In the genomic region with DNA sequence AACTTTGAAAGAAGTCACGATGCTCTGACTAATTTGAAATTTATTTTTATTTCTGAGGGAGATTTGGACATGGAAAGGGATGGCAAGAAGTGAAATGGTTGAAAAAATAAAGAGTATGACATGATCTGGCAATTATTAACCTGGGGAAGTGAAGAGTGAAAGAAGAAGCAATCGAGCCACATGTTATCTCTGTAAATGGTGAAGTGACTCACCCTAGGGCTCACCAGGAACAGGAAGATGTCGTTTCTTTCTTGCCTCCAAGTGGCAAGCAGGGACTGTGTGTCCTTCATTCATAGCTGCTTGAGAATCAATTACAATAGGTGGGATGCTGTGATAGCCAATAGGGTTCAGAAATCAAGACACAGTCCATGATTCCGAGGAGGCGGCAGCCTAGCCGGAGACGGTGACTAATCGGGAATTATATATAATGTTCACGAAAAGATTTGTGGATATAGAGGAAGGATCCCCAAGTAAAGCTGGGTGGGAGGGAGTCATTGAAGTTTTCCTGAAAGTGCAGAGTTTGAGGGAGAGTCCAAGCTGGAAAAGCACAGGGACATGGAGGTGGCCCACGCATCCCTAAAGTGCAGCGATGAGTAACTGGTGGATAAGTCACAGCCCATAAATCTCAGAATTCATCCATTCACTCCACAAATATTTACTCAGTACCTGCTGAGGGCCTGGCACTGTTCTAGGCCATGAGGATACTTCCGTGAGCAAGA, we compare ENCODE assay signal across 9 cellular contexts.
A peak's percentile ranks its signal among the peaks of the same experiment; 100 is the strongest.
DNase-seq lines count a peak whose midpoint lies in the region; ATAC-seq and TF ChIP-seq lines count a peak whose summit lies in the region.
"Had no signal": no experiment of that assay in that cellular context is flagged by ENCODE, and none has a peak within 500 bp of the region (broad histone marks: within the 10 kb centered on the region; RNA-seq: fewer than 3 reads in every experiment).

No MANE protein-coding gene starts in this region.

- no peak overlapping the region for H3K4me3 Mint-ChIP-seq in stimulated activated memory B cell treated with anti-CD40 and anti-IgM and Interleukin-4, amounts not matched to agents 10 μg/mL and 1 μg/mL and 100 μg/mL, for 72 hours

- H3K4me1 Mint-ChIP-seq in stimulated activated memory B cell treated with anti-CD40 and anti-IgM and Interleukin-4, amounts not matched to agents 10 μg/mL and 1 μg/mL and 100 μg/mL, for 72 hours = peaks cover 9% of the 10 kb centered on the region

- no peaks in the 10 kb centered on the region for H3K9me3 Mint-ChIP-seq in stimulated activated memory B cell treated with anti-CD40 and anti-IgM and Interleukin-4, amounts not matched to agents 10 μg/mL and 1 μg/mL and 100 μg/mL, for 72 hours

- H3K4me3 ChIP-seq in epithelial cell of esophagus (ENCODE audit: low read length) = no peak overlapping the region

- ATAC-seq in stimulated activated memory B cell treated with anti-CD40 and anti-IgM and Interleukin-4, amounts not matched to agents 10 μg/mL and 1 μg/mL and 100 μg/mL, for 72 hours = peak; percentile 74
- ATAC-seq in HG03442 (IDR thresholded peaks at IDR 0.05; ENCODE audit: unreplicated experiment) = no peak

- peak in 2 of 3 experiments; percentile 26 to 55 for DNase-seq in NCI-H1417 (lab: John Stamatoyannopoulos, UW)
- no peak for DNase-seq in NCI-H1417 treated with DMSO at 0.1 percent for 48 hours (lab: John Stamatoyannopoulos, UW)
- peak; percentile 93 for DNase-seq in NCI-H345 (lab: John Stamatoyannopoulos, UW)
- peak; percentile 93 for DNase-seq in epithelial cell of esophagus (ENCODE audit: low read depth)
- no peak for DNase-seq in HUDEP-2 (lab: John Stamatoyannopoulos, UW; ENCODE audit: unreplicated experiment in 76 of 76)
- no peak for DNase-seq in GF-D8 (lab: John Stamatoyannopoulos, UW)
- DNase-seq: NCI-H446 treated with DMSO at 0.1 percent for 48 hours had no signal

- peak overlapping the region; percentile 8 for H3K27ac Mint-ChIP-seq in stimulated activated memory B cell treated with anti-CD40 and anti-IgM and Interleukin-4, amounts not matched to agents 10 μg/mL and 1 μg/mL and 100 μg/mL, for 72 hours

- no peak for TF ChIP-seq CTCF in epithelial cell of esophagus (IDR thresholded peaks at IDR 0.05; ENCODE audit: insufficient read depth, low read depth, low read length, missing control alignments)

- H3K36me3 Mint-ChIP-seq in stimulated activated memory B cell treated with anti-CD40 and anti-IgM and Interleukin-4, amounts not matched to agents 10 μg/mL and 1 μg/mL and 100 μg/mL, for 72 hours = no peaks in the 10 kb centered on the region

- H3K27me3 Mint-ChIP-seq in stimulated activated memory B cell treated with anti-CD40 and anti-IgM and Interleukin-4, amounts not matched to agents 10 μg/mL and 1 μg/mL and 100 μg/mL, for 72 hours = peaks cover 80% of the 10 kb centered on the region

Comparison
In these comparisons a context has a peak if more than half of its experiments do, and no peak if none do; other contexts are left out.
1. DNase-seq: peak in NCI-H1417 (2 of 3), NCI-H345 (single experiment) and epithelial cell of esophagus (single experiment); none in NCI-H1417 treated with DMSO at 0.1 percent for 48 hours (single experiment), HUDEP-2 (0 of 76) and GF-D8 (single experiment).